In genomic region chr17:50689956-50690886, GRCh38 we compare ENCODE assay signal across 12 cellular contexts. TPM values are rescaled to one million over a fixed set of nuclear protein-coding genes. Genes with fewer than 3 reads are reported as not detected.
A peak's percentile ranks its signal among the peaks of the same experiment; 100 is the strongest.
DNase-seq lines count a peak whose midpoint lies in the region; ATAC-seq and TF ChIP-seq lines count a peak whose summit lies in the region.
"Had no signal": no experiment of that assay in that cellular context is flagged by ENCODE, and none has a peak within 500 bp of the region (broad histone marks: within the 10 kb centered on the region; RNA-seq: fewer than 3 reads in every experiment).

No MANE protein-coding gene starts in this region.

- peak overlapping the region; percentile 87 for H3K27ac ChIP-seq in cingulate gyrus (ENCODE audit: low read depth, low read length)
- H3K27ac ChIP-seq: heart left ventricle had no signal

- no peaks in the 10 kb centered on the region for H3K9me3 Mint-ChIP-seq in activated T-helper 1 cell treated with anti-CD3 and anti-CD28 coated beads, Interleukin-12 subunit alpha, Interleukin-12 subunit beta, Interleukin-2, Interleukin-4 antibody, amounts not matched to agents 30 ng/mL and 10 ng/mL and 1 ng/mL, durations not matched to agents 14 hours and 24 hours and 36 hours
- H3K9me3 Mint-ChIP-seq: central memory CD8-positive, alpha-beta T cell; T-helper 1 cell treated with Interleukin-12 subunit alpha and Interleukin-12 subunit beta and Interleukin-4 antibody, amounts not matched to agents 30 μg/mL and 1 μg/mL, for 36 hours had no signal

- ATAC-seq in HG03159 (IDR thresholded peaks at IDR 0.05; ENCODE audit: unreplicated experiment): no peak
- no peak for ATAC-seq in GM19324 (IDR thresholded peaks at IDR 0.05; ENCODE audit: low FRiP score, unreplicated experiment)
- ATAC-seq in HG03521 (IDR thresholded peaks at IDR 0.05; ENCODE audit: unreplicated experiment): no peak
- ATAC-seq: heart left ventricle had no signal

- peak; percentile 77 for DNase-seq in Ammon's horn (ENCODE audit: low spot score)
- DNase-seq in midbrain (lab: John Stamatoyannopoulos, UW): peak; percentile 61
- no peak for DNase-seq in activated T-helper 1 cell treated with anti-CD3 and anti-CD28 coated beads, Interleukin-12 subunit alpha, Interleukin-12 subunit beta, Interleukin-2, Interleukin-4 antibody, amounts not matched to agents 30 ng/mL and 10 ng/mL and 1 ng/mL, durations not matched to agents 14 hours and 24 hours and 36 hours (ENCODE audit: low spot score)
- DNase-seq: heart left ventricle, NCI-H187 treated with DMSO at 0.1 percent for 48 hours had no signal

- peaks cover 24% of the 10 kb centered on the region for H3K36me3 Mint-ChIP-seq in activated T-helper 1 cell treated with anti-CD3 and anti-CD28 coated beads, Interleukin-12 subunit alpha, Interleukin-12 subunit beta, Interleukin-2, Interleukin-4 antibody, amounts not matched to agents 30 ng/mL and 10 ng/mL and 1 ng/mL, durations not matched to agents 14 hours and 24 hours and 36 hours (ENCODE audit: low read depth)

- no peak for TF ChIP-seq EP300 in Ishikawa (IDR thresholded peaks at IDR 0.05; ENCODE audit: borderline replicate concordance)

- no peaks in the 10 kb centered on the region for H3K27me3 Mint-ChIP-seq in activated T-helper 1 cell treated with anti-CD3 and anti-CD28 coated beads, Interleukin-12 subunit alpha, Interleukin-12 subunit beta, Interleukin-2, Interleukin-4 antibody, amounts not matched to agents 30 ng/mL and 10 ng/mL and 1 ng/mL, durations not matched to agents 14 hours and 24 hours and 36 hours (ENCODE audit: insufficient read depth)

- intact Hi-C loops in activated T-helper 1 cell treated with anti-CD3 and anti-CD28 coated beads, Interleukin-12 subunit alpha, Interleukin-12 subunit beta, Interleukin-2, Interleukin-4 antibody, amounts not matched to agents 30 ng/mL and 10 ng/mL and 1 ng/mL, durations not matched to agents 14 hours and 24 hours and 36 hours (cut with micrococcal nuclease): no loop called here

- no peaks in the 10 kb centered on the region for H3K4me1 Mint-ChIP-seq in activated T-helper 1 cell treated with anti-CD3 and anti-CD28 coated beads, Interleukin-12 subunit alpha, Interleukin-12 subunit beta, Interleukin-2, Interleukin-4 antibody, amounts not matched to agents 30 ng/mL and 10 ng/mL and 1 ng/mL, durations not matched to agents 14 hours and 24 hours and 36 hours (ENCODE audit: low read depth)

- H3K27ac Mint-ChIP-seq in activated T-helper 1 cell treated with anti-CD3 and anti-CD28 coated beads, Interleukin-12 subunit alpha, Interleukin-12 subunit beta, Interleukin-2, Interleukin-4 antibody, amounts not matched to agents 30 ng/mL and 10 ng/mL and 1 ng/mL, durations not matched to agents 14 hours and 24 hours and 36 hours: no peak overlapping the region
- H3K27ac Mint-ChIP-seq: T-helper 1 cell treated with Interleukin-12 subunit alpha and Interleukin-12 subunit beta and Interleukin-4 antibody, amounts not matched to agents 30 μg/mL and 1 μg/mL, for 36 hours had no signal

- TF ChIP-seq RAD21 in Ishikawa (IDR thresholded peaks at IDR 0.05; ENCODE audit: low read depth): no peak

- H3K4me3 Mint-ChIP-seq in activated T-helper 1 cell treated with anti-CD3 and anti-CD28 coated beads, Interleukin-12 subunit alpha, Interleukin-12 subunit beta, Interleukin-2, Interleukin-4 antibody, amounts not matched to agents 30 ng/mL and 10 ng/mL and 1 ng/mL, durations not matched to agents 14 hours and 24 hours and 36 hours: no peak overlapping the region
- H3K4me3 Mint-ChIP-seq: central memory CD8-positive, alpha-beta T cell; T-helper 1 cell treated with Interleukin-12 subunit alpha and Interleukin-12 subunit beta and Interleukin-4 antibody, amounts not matched to agents 30 μg/mL and 1 μg/mL, for 36 hours had no signal

TF ChIP-seq in Ishikawa, 13 proteins besides CTCF, POLR2A, EP300 and RAD21:
- 0 out of 2 replicates have a peak, but pooled peaks have one; percentile 20 for TF ChIP-seq ZBTB7A (IDR thresholded peaks at IDR 0.05; ENCODE audit: low read depth)
- TF ChIP-seq EGR1 (IDR thresholded peaks at IDR 0.05): 0 out of 2 replicates have a peak, but pooled peaks have one; percentile 33
- TF ChIP-seq CREB1 (IDR thresholded peaks at IDR 0.05; ENCODE audit: low read depth): no peak
- no peak for TF ChIP-seq FOXM1 (IDR thresholded peaks at IDR 0.05; ENCODE audit: borderline replicate concordance, low read depth)

RNA-seq across cellular contexts. Expression of gene ANKRD40, which starts 17.5 kb away (rescaled TPM):
- 47.0 and 50.3 TPM in 2 replicates for total RNA-seq in activated T-helper 1 cell treated with anti-CD3 and anti-CD28 coated beads, Interleukin-12 subunit alpha, Interleukin-12 subunit beta, Interleukin-2, Interleukin-4 antibody, amounts not matched to agents 30 ng/mL and 10 ng/mL and 1 ng/mL, durations not matched to agents 14 hours and 24 hours and 36 hours

RNA-seq across cellular contexts. Expression of gene LUC7L3, which starts 29.2 kb away (rescaled TPM):
- 118 and 123 TPM in 2 replicates for total RNA-seq in activated T-helper 1 cell treated with anti-CD3 and anti-CD28 coated beads, Interleukin-12 subunit alpha, Interleukin-12 subunit beta, Interleukin-2, Interleukin-4 antibody, amounts not matched to agents 30 ng/mL and 10 ng/mL and 1 ng/mL, durations not matched to agents 14 hours and 24 hours and 36 hours

RNA-seq across cellular contexts. Expression of gene ABCC3, which starts 55.5 kb away (rescaled TPM):
- not detected in 2 replicates for total RNA-seq in activated T-helper 1 cell treated with anti-CD3 and anti-CD28 coated beads, Interleukin-12 subunit alpha, Interleukin-12 subunit beta, Interleukin-2, Interleukin-4 antibody, amounts not matched to agents 30 ng/mL and 10 ng/mL and 1 ng/mL, durations not matched to agents 14 hours and 24 hours and 36 hours
